1 cellular context compared by ENCODE assay signal in genomic region chr3:186077466-186077865, GRCh38.
TF ChIP-seq lines count a peak whose summit lies in the region.

No MANE protein-coding gene starts in this region.

TF ChIP-seq in GM23338, 12 proteins besides CTCF, POLR2A, EP300 and RAD21 (continued from another document):
- no peak for TF ChIP-seq REST (IDR thresholded peaks at IDR 0.05; ENCODE audit: unreplicated experiment)
- TF ChIP-seq ETS1 (IDR thresholded peaks at IDR 0.05): no peak
